8 cellular contexts compared by ENCODE assay signal in genomic region chr6:2999005-2999620, GRCh38. TPM values are rescaled to one million over a fixed set of nuclear protein-coding genes. Genes with fewer than 3 reads are reported as not detected.
DNase-seq lines count a peak whose midpoint lies in the region; ATAC-seq and TF ChIP-seq lines count a peak whose summit lies in the region.

No MANE protein-coding gene starts in this region.

- peak; percentile 29 for ATAC-seq in HG03064 (IDR thresholded peaks at IDR 0.05; ENCODE audit: low read depth, unreplicated experiment)

- no peak for TF ChIP-seq CTCF in type B pancreatic cell (conservative IDR thresholded peaks at IDR 0.05)

- H3K36me3 ChIP-seq in effector memory CD4-positive, alpha-beta T cell (ENCODE audit: control insufficient read depth, insufficient read depth, low read length) = no peaks in the 10 kb centered on the region

- H3K27ac Mint-ChIP-seq in type B pancreatic cell = peak overlapping the region; percentile 94

- H3K9me3 ChIP-seq in effector memory CD4-positive, alpha-beta T cell (ENCODE audit: control insufficient read depth, low read length) = no peaks in the 10 kb centered on the region

- peak overlapping the region; percentile 74 for H3K4me3 ChIP-seq in effector memory CD4-positive, alpha-beta T cell (ENCODE audit: insufficient read depth, low read depth, low read length, poor library complexity, severe bottlenecking)

- H3K4me1 Mint-ChIP-seq in type B pancreatic cell (ENCODE audit: unreplicated experiment) = peaks cover 19% of the 10 kb centered on the region

- peaks cover 5% of the 10 kb centered on the region for H3K36me3 Mint-ChIP-seq in type B pancreatic cell

- H3K27ac ChIP-seq in effector memory CD4-positive, alpha-beta T cell (ENCODE audit: insufficient read depth, low read length, poor library complexity, severe bottlenecking) = peak overlapping the region; percentile 80

- H3K27me3 ChIP-seq in effector memory CD4-positive, alpha-beta T cell (replicated peaks; ENCODE audit: control insufficient read depth, insufficient read depth, low read length, poor library complexity, severe bottlenecking) = no peaks in the 10 kb centered on the region

- no peaks in the 10 kb centered on the region for H3K27me3 Mint-ChIP-seq in type B pancreatic cell

- H3K4me3 Mint-ChIP-seq in type B pancreatic cell = peak overlapping the region; percentile 91

- DNase-seq in stimulated activated CD4-positive, alpha-beta T cell treated with anti-CD3 and anti-CD28 coated beads, Interleukin-15, amount 100 ng/mL, for 48 hours (ENCODE audit: low read depth in 2 of 2) = peak; percentile 62 to 64
- no peak for DNase-seq in stimulated activated CD4-positive, alpha-beta T cell treated with anti-CD3 and anti-CD28 coated beads, Interleukin-12 subunit alpha, Interleukin-12 subunit beta, amount 100 ng/mL, for 4 hours
- DNase-seq in SIG-M5 treated with dmso at 0.1 percent for 504 hours (lab: John Stamatoyannopoulos, UW; ENCODE audit: unreplicated experiment) (peak; percentile 62), mucosa of gallbladder (ENCODE audit: low spot score) (peak; percentile 73), type B pancreatic cell (ENCODE audit: extremely low spot score, unreplicated experiment) (no peak), NCI-H82 treated with DMSO at 0.1 percent for 48 hours (lab: John Stamatoyannopoulos, UW; ENCODE audit: unreplicated experiment) (no peak)
- peak in 1 of 3 donors; percentile 27 for DNase-seq in effector memory CD4-positive, alpha-beta T cell

- peaks cover 17% of the 10 kb centered on the region for H3K4me1 ChIP-seq in effector memory CD4-positive, alpha-beta T cell (ENCODE audit: control insufficient read depth, insufficient read depth, low read length, poor library complexity, severe bottlenecking)

- H3K9me3 Mint-ChIP-seq in type B pancreatic cell = no peaks in the 10 kb centered on the region

RNA-seq across cellular contexts. Expression of gene NQO2, which starts 0.6 kb away (rescaled TPM):
- total RNA-seq in mucosa of gallbladder (35.0 TPM), type B pancreatic cell (ENCODE audit: low replicate concordance) (19.1 and 19.5 TPM in 2 replicates)

RNA-seq across cellular contexts. Expression of gene SERPINB6, which starts 27.7 kb away (rescaled TPM):
- total RNA-seq in mucosa of gallbladder (141 TPM), type B pancreatic cell (ENCODE audit: low replicate concordance) (57.5 and 61.2 TPM in 2 replicates)

Comparison
In these comparisons a context has a peak if more than half of its experiments do, and no peak if none do; other contexts are left out.
1. DNase-seq: peak in stimulated activated CD4-positive, alpha-beta T cell treated with anti-CD3 and anti-CD28 coated beads, Interleukin-15, amount 100 ng/mL, for 48 hours (2 of 2), SIG-M5 treated with dmso at 0.1 percent for 504 hours (single experiment) and mucosa of gallbladder (single experiment); none in stimulated activated CD4-positive, alpha-beta T cell treated with anti-CD3 and anti-CD28 coated beads, Interleukin-12 subunit alpha, Interleukin-12 subunit beta, amount 100 ng/mL, for 4 hours (single experiment), type B pancreatic cell (single experiment) and NCI-H82 treated with DMSO at 0.1 percent for 48 hours (single experiment).